Comparison of ENCODE assay signal across 21 cellular contexts in genomic region chr22:27783436-27784098, GRCh38. TPM values are rescaled to one million over a fixed set of nuclear protein-coding genes. Genes with fewer than 3 reads are reported as not detected.
DNase-seq lines count a peak whose midpoint lies in the region; ATAC-seq, FAIRE-seq and TF ChIP-seq lines count a peak whose summit lies in the region.
"Had no signal": no experiment of that assay in that cellular context is flagged by ENCODE, and none has a peak within 500 bp of the region (broad histone marks: within the 10 kb centered on the region; RNA-seq: fewer than 3 reads in every experiment).

No MANE protein-coding gene starts in this region.

- intact Hi-C loops in heart left ventricle (cut with DNase I) = loop anchor here in 2 of 10 donors (5.0 to 10.0 kb wide), 2 partner anchors 56 to 59 kb away; no protein-coding TSS in a partner anchor
- intact Hi-C loops in Right ventricle myocardium superior (cut with DNase I) = loop anchor here (10.0 kb wide), 1 partner anchor 139 kb away; no protein-coding TSS in a partner anchor
- intact Hi-C loops in esophagus muscularis mucosa (cut with DNase I) = no loop called here

- no peaks in the 10 kb centered on the region for H3K27me3 ChIP-seq in heart left ventricle
- H3K27me3 ChIP-seq in esophagus muscularis mucosa = no peaks in the 10 kb centered on the region
- H3K27me3 ChIP-seq in osteoblast (ENCODE audit: insufficient read depth, low read length) = peaks cover 4% of the 10 kb centered on the region
- H3K27me3 ChIP-seq: suprapubic skin had no signal

- H3K36me3 ChIP-seq in heart left ventricle = no peaks in the 10 kb centered on the region
- H3K36me3 ChIP-seq in esophagus muscularis mucosa = no peaks in the 10 kb centered on the region
- H3K36me3 ChIP-seq in osteoblast (ENCODE audit: insufficient read depth, low read length) = no peaks in the 10 kb centered on the region
- H3K36me3 ChIP-seq: suprapubic skin had no signal

- peaks cover 0 to 55% (median 15%) of the 10 kb centered on the region in 12 donors for H3K4me1 ChIP-seq in heart left ventricle
- H3K4me1 ChIP-seq in esophagus muscularis mucosa = peaks cover 17 to 89% (median 84%) of the 10 kb centered on the region in 4 donors
- H3K4me1 ChIP-seq in osteoblast (ENCODE audit: insufficient read depth, low read length) = no peaks in the 10 kb centered on the region

- H3K27ac ChIP-seq in heart left ventricle = peak overlapping the region in 7 of 12 donors; percentile 8 to 65 (median 48)
- peak overlapping the region; percentile 82 to 95 (median 92) for H3K27ac ChIP-seq in esophagus muscularis mucosa (replicated peaks in 1 of 4)
- no peak overlapping the region for H3K27ac ChIP-seq in osteoblast (ENCODE audit: low read depth, low read length)
- H3K27ac ChIP-seq: HL-60, suprapubic skin had no signal

- DNase-seq in heart left ventricle (peak in 1 of 5 donors; percentile 38), Right ventricle myocardium superior (no peak), esophagus muscularis mucosa (ENCODE audit: extremely low spot score) (no peak), osteoblast (ENCODE audit: insufficient read length, low spot score, missing footprints) (peak; percentile 36), urothelium cell line (ENCODE audit: low spot score) (no peak), HTR-8/SVneo (ENCODE audit: insufficient read length, low spot score) (no peak), midbrain (lab: John Stamatoyannopoulos, UW) (no peak), D721Med (ENCODE audit: insufficient read length, low spot score) (no peak)
- DNase-seq: 8988T; activated B cell treated with CpG ODN at 0.5 μM for 24 hours; activated CD8-positive, alpha-beta T cell treated with anti-CD3 and anti-CD28 coated beads for 36 hours; activated T-cell treated with anti-CD3 and anti-CD28 coated beads, Interleukin-2, amount 50 U/mL, for 24 hours; Calu3; effector memory CD8-positive, alpha-beta T cell; NCI-H524 treated with DMSO at 0.1 percent for 48 hours; occipital lobe; SIG-M5; stimulated activated CD4-positive, alpha-beta T cell treated with anti-CD3 and anti-CD28 coated beads, Interleukin-4, amount 100 ng/mL, for 4 hours had no signal

- no peak for TF ChIP-seq EP300 in esophagus muscularis mucosa (IDR thresholded peaks at IDR 0.05)

- H2AFZ ChIP-seq in osteoblast (ENCODE audit: low read length) = no peak overlapping the region

- no peaks in the 10 kb centered on the region for H3K79me2 ChIP-seq in osteoblast (ENCODE audit: insufficient read depth, low read length)

- ATAC-seq in heart left ventricle = no peak
- ATAC-seq in Right ventricle myocardium superior (ENCODE audit: poor library complexity) = no peak
- ATAC-seq: activated CD8-positive, alpha-beta T cell treated with anti-CD3 and anti-CD28 coated beads for 36 hours; effector memory CD8-positive, alpha-beta T cell had no signal

- H4K20me1 ChIP-seq in osteoblast (ENCODE audit: insufficient read depth, low read length) = no peaks in the 10 kb centered on the region

- WGBS in heart left ventricle, 4 donors = 80 to 88% (median 83%) methylated on average over 13 of the region's 13 CpGs
- 68% methylated on average over 11 of the region's 13 CpGs for WGBS in esophagus muscularis mucosa

- no peak overlapping the region for H3K4me3 ChIP-seq in heart left ventricle
- no peak overlapping the region for H3K4me3 ChIP-seq in esophagus muscularis mucosa
- H3K4me3 ChIP-seq in osteoblast (ENCODE audit: insufficient read depth, low read length) = no peak overlapping the region
- H3K4me3 ChIP-seq: suprapubic skin had no signal

- FAIRE-seq in urothelium cell line (lab: Jason Lieb, UNC) (peak; percentile 86), HTR-8/SVneo (lab: Jason Lieb, UNC) (no peak), D721Med (lab: Jason Lieb, UNC) (no peak)
- FAIRE-seq: H54 had no signal

- H3K9me3 ChIP-seq in heart left ventricle (peaks cover 0 to 10% (median 0%) of the 10 kb centered on the region in 12 donors), esophagus muscularis mucosa (no peaks in the 10 kb centered on the region), osteoblast (ENCODE audit: low read depth, low read length) (no peaks in the 10 kb centered on the region)
- H3K9me3 ChIP-seq: suprapubic skin had no signal

- TF ChIP-seq CTCF in heart left ventricle (IDR thresholded peaks at IDR 0.05) = no peak
- TF ChIP-seq CTCF in esophagus muscularis mucosa (IDR thresholded peaks at IDR 0.05) = no peak
- no peak for TF ChIP-seq CTCF in osteoblast (IDR thresholded peaks at IDR 0.05; ENCODE audit: extremely low read depth, low read depth, low read length)
- TF ChIP-seq CTCF in D721Med (IDR thresholded peaks at IDR 0.05; ENCODE audit: insufficient read depth, missing control alignments) = no peak

- no peak overlapping the region for H3K4me2 ChIP-seq in osteoblast (ENCODE audit: insufficient read depth, low read length)

- TF ChIP-seq POLR2A in heart left ventricle (IDR thresholded peaks at IDR 0.05) (no peak), esophagus muscularis mucosa (IDR thresholded peaks at IDR 0.05; ENCODE audit: low read depth) (no peak)

RNA-seq across cellular contexts. Expression of gene MN1, which starts 18.0 kb away (rescaled TPM):
- 10 to 100 TPM in 1 of 9 donors, 1 to 10 TPM in 8; 4.2 to 10.3 (median 5.5) TPM for total RNA-seq in heart left ventricle
- polyA plus RNA-seq in heart left ventricle = 1 to 10 TPM; 1.7 to 3.9 TPM
- total RNA-seq in Right ventricle myocardium superior = 6.3 TPM
- total RNA-seq in esophagus muscularis mucosa = 10 to 100 TPM; 16.2 to 47.3 (median 29.0) TPM
- 4.7 and 6.2 TPM in 2 replicates for total RNA-seq in osteoblast
